In the genomic region with DNA sequence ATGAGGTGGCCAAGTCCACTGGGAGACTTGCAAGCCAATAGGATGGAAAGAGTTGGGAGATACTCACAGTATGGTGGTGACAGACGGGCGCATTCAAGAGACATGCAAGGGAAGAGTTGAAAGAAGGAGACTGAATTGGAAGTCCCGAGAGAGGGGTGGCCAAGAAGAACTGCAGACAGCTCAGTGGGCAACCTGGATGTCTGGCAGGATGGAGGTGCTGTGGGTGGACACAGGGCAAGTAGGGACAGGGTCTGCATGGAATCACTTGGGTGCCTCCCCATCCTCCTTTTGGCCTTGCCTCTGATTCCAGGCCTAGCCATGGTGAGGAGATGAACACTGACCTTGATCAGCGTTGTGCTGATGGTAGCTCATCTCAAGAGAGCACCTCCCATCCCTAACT, we compare ENCODE assay signal across 26 cellular contexts.
"Had no signal": no experiment of that assay in that cellular context is flagged by ENCODE, and none has a peak within 500 bp of the region (broad histone marks: within the 10 kb centered on the region; RNA-seq: fewer than 3 reads in every experiment).

No MANE protein-coding gene starts in this region.

- H3K27me3 ChIP-seq: adrenal gland, body of pancreas had no signal

- H3K27ac Mint-ChIP-seq: activated CD4-positive, alpha-beta memory T cell treated with anti-CD3 and anti-CD28 coated beads, Interleukin-2, amount 10 ng/mL, durations not matched to agents 7 days and 5 days; activated CD4-positive, alpha-beta T cell treated with anti-CD3 and anti-CD28 coated beads, Interleukin-2, amount 10 ng/mL, durations not matched to agents 7 days and 5 days; activated naive CD4-positive, alpha-beta T cell treated with anti-CD3 and anti-CD28 coated beads, Interleukin-2, amount 50 U/mL, for 24 hours; activated naive CD8-positive, alpha-beta T cell treated with anti-CD3 and anti-CD28 coated beads for 36 hours; activated naive CD8-positive, alpha-beta T cell treated with anti-CD3 and anti-CD28 coated beads, Interleukin-2, amount 50 U/mL, for 24 hours; activated T-cell treated with anti-CD3 and anti-CD28 coated beads, Interleukin-2, amount 50 U/mL, for 24 hours; activated T-cell treated with anti-CD3 and anti-CD28 coated beads, Interleukin-2, amount 50 U/mL, for 72 hours had no signal

- ATAC-seq: activated naive CD8-positive, alpha-beta T cell treated with anti-CD3 and anti-CD28 coated beads, Interleukin-2, amount 50 U/mL, for 24 hours; body of pancreas; esophagus mucosa had no signal

- H3K4me3 Mint-ChIP-seq: activated CD4-positive, alpha-beta memory T cell treated with anti-CD3 and anti-CD28 coated beads, Interleukin-2, amount 10 ng/mL, durations not matched to agents 7 days and 5 days; activated CD4-positive, alpha-beta T cell treated with anti-CD3 and anti-CD28 coated beads, Interleukin-2, amount 10 ng/mL, durations not matched to agents 7 days and 5 days; activated naive CD4-positive, alpha-beta T cell treated with anti-CD3 and anti-CD28 coated beads, Interleukin-2, amount 50 U/mL, for 24 hours; activated naive CD8-positive, alpha-beta T cell treated with anti-CD3 and anti-CD28 coated beads for 36 hours; activated naive CD8-positive, alpha-beta T cell treated with anti-CD3 and anti-CD28 coated beads, Interleukin-2, amount 50 U/mL, for 24 hours; activated T-cell treated with anti-CD3 and anti-CD28 coated beads, Interleukin-2, amount 50 U/mL, for 24 hours; activated T-cell treated with anti-CD3 and anti-CD28 coated beads, Interleukin-2, amount 50 U/mL, for 72 hours had no signal

- H3K4me1 Mint-ChIP-seq: activated CD4-positive, alpha-beta memory T cell treated with anti-CD3 and anti-CD28 coated beads, Interleukin-2, amount 10 ng/mL, durations not matched to agents 7 days and 5 days; activated CD4-positive, alpha-beta T cell treated with anti-CD3 and anti-CD28 coated beads, Interleukin-2, amount 10 ng/mL, durations not matched to agents 7 days and 5 days; activated naive CD4-positive, alpha-beta T cell treated with anti-CD3 and anti-CD28 coated beads, Interleukin-2, amount 50 U/mL, for 24 hours; activated naive CD8-positive, alpha-beta T cell treated with anti-CD3 and anti-CD28 coated beads for 36 hours; activated naive CD8-positive, alpha-beta T cell treated with anti-CD3 and anti-CD28 coated beads, Interleukin-2, amount 50 U/mL, for 24 hours had no signal

- H3K9me3 ChIP-seq: adrenal gland, body of pancreas had no signal

- DNase-seq: activated CD4-positive, alpha-beta memory T cell treated with anti-CD3 and anti-CD28 coated beads, Interleukin-2, amount 10 ng/mL, durations not matched to agents 7 days and 5 days; activated CD4-positive, alpha-beta T cell treated with anti-CD3 and anti-CD28 coated beads for 1 hour; activated CD4-positive, alpha-beta T cell treated with anti-CD3 and anti-CD28 coated beads for 4 hours; activated CD4-positive, alpha-beta T cell treated with anti-CD3 and anti-CD28 coated beads, Interleukin-2, amount 10 ng/mL, durations not matched to agents 7 days and 5 days; activated CD4-positive, alpha-beta T cell treated with anti-CD3 and anti-CD28 coated beads, Interleukin-2, amount 50 U/mL, for 4 hours; activated CD8-positive, alpha-beta memory T cell treated with anti-CD3 and anti-CD28 coated beads, Interleukin-2, amount 50 U/mL, for 48 hours; activated gamma-delta T cell treated with Interleukin-2 at 50 U/mL for 16 hours; activated naive CD4-positive, alpha-beta T cell treated with Interleukin-2 at 50 U/mL for 16 hours; activated naive CD8-positive, alpha-beta T cell treated with anti-CD3 and anti-CD28 coated beads for 36 hours; activated naive CD8-positive, alpha-beta T cell treated with anti-CD3 and anti-CD28 coated beads, Interleukin-2, amount 50 U/mL, for 24 hours; activated T-cell treated with anti-CD3 and anti-CD28 coated beads for 4 hours; activated T-cell treated with anti-CD3 and anti-CD28 coated beads, Interleukin-2, amount 50 U/mL, for 24 hours; activated T-cell treated with anti-CD3 and anti-CD28 coated beads, Interleukin-2, amount 50 U/mL, for 72 hours; adrenal gland; amygdala; aorta; body of pancreas; cortex of kidney; dermis blood vessel endothelial cell; effector CD8-positive, alpha-beta T cell; foreskin fibroblast; head of caudate nucleus; T-helper 1 cell; T-helper 2 cell had no signal

- H3K9me3 Mint-ChIP-seq: activated CD4-positive, alpha-beta memory T cell treated with anti-CD3 and anti-CD28 coated beads, Interleukin-2, amount 10 ng/mL, durations not matched to agents 7 days and 5 days; activated CD4-positive, alpha-beta T cell treated with anti-CD3 and anti-CD28 coated beads, Interleukin-2, amount 10 ng/mL, durations not matched to agents 7 days and 5 days; activated naive CD4-positive, alpha-beta T cell treated with anti-CD3 and anti-CD28 coated beads, Interleukin-2, amount 50 U/mL, for 24 hours; activated naive CD8-positive, alpha-beta T cell treated with anti-CD3 and anti-CD28 coated beads for 36 hours; activated naive CD8-positive, alpha-beta T cell treated with anti-CD3 and anti-CD28 coated beads, Interleukin-2, amount 50 U/mL, for 24 hours; activated T-cell treated with anti-CD3 and anti-CD28 coated beads, Interleukin-2, amount 50 U/mL, for 24 hours; activated T-cell treated with anti-CD3 and anti-CD28 coated beads, Interleukin-2, amount 50 U/mL, for 72 hours had no signal

- H3K4me3 ChIP-seq: adrenal gland, body of pancreas had no signal

- H3K36me3 Mint-ChIP-seq: activated naive CD4-positive, alpha-beta T cell treated with anti-CD3 and anti-CD28 coated beads, Interleukin-2, amount 50 U/mL, for 24 hours; activated naive CD8-positive, alpha-beta T cell treated with anti-CD3 and anti-CD28 coated beads for 36 hours had no signal

- H3K36me3 ChIP-seq: adrenal gland had no signal

- H3K4me1 ChIP-seq: adrenal gland had no signal

- H3K27ac ChIP-seq: adrenal gland, body of pancreas had no signal

- H3K27me3 Mint-ChIP-seq: activated CD4-positive, alpha-beta memory T cell treated with anti-CD3 and anti-CD28 coated beads, Interleukin-2, amount 10 ng/mL, durations not matched to agents 7 days and 5 days; activated CD4-positive, alpha-beta T cell treated with anti-CD3 and anti-CD28 coated beads, Interleukin-2, amount 10 ng/mL, durations not matched to agents 7 days and 5 days; activated naive CD4-positive, alpha-beta T cell treated with anti-CD3 and anti-CD28 coated beads, Interleukin-2, amount 50 U/mL, for 24 hours; activated naive CD8-positive, alpha-beta T cell treated with anti-CD3 and anti-CD28 coated beads for 36 hours; activated naive CD8-positive, alpha-beta T cell treated with anti-CD3 and anti-CD28 coated beads, Interleukin-2, amount 50 U/mL, for 24 hours had no signal
